Comparison of ENCODE assay signal across 8 cellular contexts in the genomic region with DNA sequence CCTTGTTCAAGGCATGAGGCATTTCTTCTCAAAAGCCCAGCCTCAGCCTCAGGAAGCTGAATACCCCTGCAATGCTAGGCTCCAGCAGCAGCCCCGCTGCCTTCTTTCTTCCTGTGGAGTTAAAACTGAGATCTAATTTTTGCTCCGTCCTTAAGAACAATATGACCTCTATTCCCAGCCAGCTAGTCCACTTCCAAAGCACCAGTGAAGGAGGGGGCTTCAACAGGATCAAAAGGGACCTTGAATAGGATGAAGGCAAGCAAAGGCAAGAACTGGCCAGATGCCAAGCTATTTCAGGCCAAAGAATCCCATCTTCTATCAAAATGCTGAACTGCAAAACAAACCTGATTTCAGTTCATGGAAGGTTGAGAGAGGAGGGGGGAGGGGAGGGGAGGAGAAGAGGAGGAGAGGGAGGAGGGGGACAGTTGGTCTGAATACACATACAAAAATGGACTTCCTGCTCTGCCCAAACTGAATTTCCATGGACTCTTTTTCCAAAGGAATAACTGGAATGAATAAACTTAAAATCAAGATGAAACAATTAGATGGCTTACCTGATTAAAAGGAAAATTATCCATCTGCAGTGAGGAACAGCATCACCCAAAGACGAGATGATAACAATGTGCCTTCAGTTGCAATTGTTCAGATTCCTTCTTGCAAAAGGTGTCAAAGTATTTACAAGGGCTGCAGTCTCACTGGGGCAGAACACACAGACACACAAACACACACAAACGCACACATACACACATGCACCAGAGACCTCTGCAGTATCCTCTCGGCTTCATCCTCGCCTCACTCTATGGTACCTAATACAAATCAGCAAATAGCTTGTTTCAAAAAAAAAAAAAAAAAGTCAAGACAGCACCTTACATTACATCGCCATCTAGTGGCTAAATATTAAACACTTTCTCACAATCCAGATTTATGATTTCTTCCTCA. TPM values are rescaled to one million over a fixed set of nuclear protein-coding genes. Genes with fewer than 3 reads are reported as not detected.
DNase-seq lines count a peak whose midpoint lies in the region; ATAC-seq, FAIRE-seq and TF ChIP-seq lines count a peak whose summit lies in the region.

Gene SCN1A, minus strand, starts transcription at position 804 of the 939 bp plus-strand sequence. CDS start 54,399 bp downstream, outside the sequence.

- H4K20me1 ChIP-seq in Karpas-422 (ENCODE audit: insufficient read depth, low read depth, low read length) = no peaks in the 10 kb centered on the region

- TF ChIP-seq POLR2A in A549 (IDR thresholded peaks at IDR 0.05; ENCODE audit: low read length) = no peak
- no peak for TF ChIP-seq POLR2A in Peyer's patch (IDR thresholded peaks at IDR 0.05)

- H3K4me2 ChIP-seq in A549 (peak within 1 kb of the TSS; percentile 50; the same call in 2 of the 3 replicates), Karpas-422 (ENCODE audit: low read depth, low read length, poor library complexity, severe bottlenecking) (no peak within 1 kb of the TSS)

- H3K79me2 ChIP-seq in Karpas-422 (ENCODE audit: low read length) = no peaks in the 10 kb centered on the region

- H3K4me1 ChIP-seq in A549 (no peaks in the 10 kb centered on the region), Karpas-422 (ENCODE audit: low read length) (peaks cover 3% of the 10 kb centered on the region; the same call in 1 of the 2 replicates), Peyer's patch (no peaks in the 10 kb centered on the region)

- no peak for FAIRE-seq in A549 (lab: Jason Lieb, UNC)

- H3K9ac ChIP-seq in Karpas-422 (ENCODE audit: low read length) = no peak within 1 kb of the TSS

- H3K9me3 Mint-ChIP-seq in endothelial cell (ENCODE audit: unreplicated experiment) (no peaks in the 10 kb centered on the region), naive B cell (no peaks in the 10 kb centered on the region)

- no peaks in the 10 kb centered on the region for H3K9me2 ChIP-seq in Karpas-422 (replicated peaks; ENCODE audit: insufficient read depth, low read length)

- CTCF ChIA-PET in A549 (lab: Yijun Ruan, JAX) = interaction anchor here (0.6 to 3.1 kb wide), 14 partner anchors 14 to 173 kb away, joined by 3 to 32 read pairs (median 4); partner anchors contain the start of gene TTC21B

- peak in 1 of 2 experiments; percentile 76; a peak in 4 of 6 replicates for ATAC-seq in A549
- peak in 1 of 2 donors; percentile 16 for ATAC-seq in naive B cell (ENCODE audit: low read depth in 2 of 2)

- H3K27me3 Mint-ChIP-seq in endothelial cell (ENCODE audit: unreplicated experiment) = no peaks in the 10 kb centered on the region
- peaks cover 13 to 47% (median 22%) of the 10 kb centered on the region in 3 donors for H3K27me3 Mint-ChIP-seq in naive B cell

- H3K27ac Mint-ChIP-seq in endothelial cell (ENCODE audit: unreplicated experiment) = peak within 1 kb of the TSS; percentile 27
- peak within 1 kb of the TSS in 1 of 6 donors; percentile 18 for H3K27ac Mint-ChIP-seq in naive B cell

- no peaks in the 10 kb centered on the region; the same call in 1 of the 2 replicates for H3K27me3 ChIP-seq in Karpas-422 (ENCODE audit: low read length)
- no peaks in the 10 kb centered on the region for H3K27me3 ChIP-seq in Peyer's patch

- H3K4me3 ChIP-seq in A549 = no peak within 1 kb of the TSS
- H3K4me3 ChIP-seq in GM12865 (ENCODE audit: low read depth, low read length) = no peak within 1 kb of the TSS
- H3K4me3 ChIP-seq in Karpas-422 (ENCODE audit: low read length) = no peak within 1 kb of the TSS
- no peak within 1 kb of the TSS for H3K4me3 ChIP-seq in Peyer's patch

- H3K4me1 Mint-ChIP-seq in endothelial cell (ENCODE audit: unreplicated experiment) (peaks cover 15% of the 10 kb centered on the region), naive B cell (peaks cover 2 to 6% (median 4%) of the 10 kb centered on the region in 3 donors)

- H3K27ac ChIP-seq in A549 (no peak within 1 kb of the TSS), Karpas-422 (ENCODE audit: low read length) (no peak within 1 kb of the TSS), Peyer's patch (no peak within 1 kb of the TSS)

- H3K36me3 ChIP-seq in Karpas-422 (ENCODE audit: insufficient read depth, low read length) (no peaks in the 10 kb centered on the region), Peyer's patch (no peaks in the 10 kb centered on the region)

- no peak for TF ChIP-seq EP300 in A549 (IDR thresholded peaks at IDR 0.05)

- 21% methylated on average over 7 of the region's 7 CpGs for WGBS in A549 (ENCODE audit: missing lambda C conversion rate)

- TF ChIP-seq CTCF in A549 (IDR thresholded peaks at IDR 0.05) (peak; percentile 81), GM12865 (IDR thresholded peaks at IDR 0.05; ENCODE audit: insufficient read depth, low read depth, low read length, missing control alignments) (peak; percentile 46), Peyer's patch (IDR thresholded peaks at IDR 0.05) (peak in 5 of 6 experiments; percentile 19 to 68 (median 40)), endothelial cell (IDR thresholded peaks at IDR 0.05; ENCODE audit: unreplicated experiment) (peak; percentile 92)

- POLR2A ChIA-PET in A549 (lab: Yijun Ruan, JAX) = interaction anchor here (0.8 to 1.0 kb wide), 2 partner anchors 174 to 253 kb away, joined by 3 read pairs; partner anchors contain the start of gene TTC21B

- H3K36me3 Mint-ChIP-seq in endothelial cell (ENCODE audit: low read depth, unreplicated experiment) = no peaks in the 10 kb centered on the region
- H3K36me3 Mint-ChIP-seq in naive B cell = no peaks in the 10 kb centered on the region

- TF ChIP-seq RAD21 in A549 (conservative IDR thresholded peaks at IDR 0.05 in 1 of 2, IDR thresholded peaks at IDR 0.05 in 1 of 2) = peak; percentile 62 to 74; a peak in 4 of 5 replicates

- no peaks in the 10 kb centered on the region for H3K9me3 ChIP-seq in A549
- H3K9me3 ChIP-seq in Karpas-422 (ENCODE audit: low read length) = no peaks in the 10 kb centered on the region
- no peaks in the 10 kb centered on the region for H3K9me3 ChIP-seq in Peyer's patch

- H2AFZ ChIP-seq in Karpas-422 (ENCODE audit: low read length) = peak within 1 kb of the TSS; percentile 11; the same call in 1 of the 2 replicates

- H3K4me3 Mint-ChIP-seq in endothelial cell (ENCODE audit: unreplicated experiment) = no peak within 1 kb of the TSS
- no peak within 1 kb of the TSS for H3K4me3 Mint-ChIP-seq in naive B cell

- DNase-seq in A549 (ENCODE audit: low read depth in 1 of 2, low spot score in 1 of 2) (peak; percentile 2 to 43), GM12865 (ENCODE audit: low read depth) (peak; percentile 38), Karpas-422 (peak; percentile 82), Peyer's patch (no peak), endothelial cell (ENCODE audit: low spot score) (no peak), naive B cell (peak; percentile 32), GOT3 (lab: John Stamatoyannopoulos, UW) (no peak), HPDE6-E6E7 (ENCODE audit: extremely low spot score) (no peak)

TF ChIP-seq in A549, 52 proteins besides CTCF, POLR2A, EP300 and RAD21:
- no peak for TF ChIP-seq TFCP2L1 (CRISPR knock-in tag; IDR thresholded peaks at IDR 0.05)
- peak; percentile 43; the same call in 2 of the 3 replicates for TF ChIP-seq SMC3 (IDR thresholded peaks at IDR 0.05)

RNA-seq across cellular contexts. Expression of gene SCN1A, which starts in this region (rescaled TPM):
- polyA plus RNA-seq in A549 (2011; rRNA removed) = not detected in 2 replicates
- polyA plus RNA-seq in A549 (2012; cell fraction: cytosol; rRNA removed) = not detected in 2 replicates
- not detected in 2 replicates for polyA plus RNA-seq in A549 (2012; cell fraction: nucleus; rRNA removed)
- polyA plus RNA-seq in A549 (2017; fragmentation: RNase III; extraction: RNeasy Plus Mini Kit Qiagen cat#74134 plus additional on column Dnase treatment) = not detected in 3 replicates
- not detected in 2 replicates for polyA minus RNA-seq in A549 (2011; rRNA and poly(A)+ RNA removed)
- not detected in 2 replicates for total RNA-seq in Karpas-422 (2014; rRNA removed; shearing (Covaris generic); ENCODE audit: low replicate concordance)
- total RNA-seq in Peyer's patch = not detected
- 0.33 TPM for total RNA-seq in endothelial cell (ENCODE audit: unreplicated experiment)
- polyA plus RNA-seq in naive B cell (ENCODE audit: low read depth in 6 of 6) = not detected

Comparison
In these comparisons a context has a peak if more than half of its experiments do, and no peak if none do; other contexts are left out.
1. Peak in DNase-seq and H3K4me2 ChIP-seq in A549; RNA of the gene not detected or under 1 TPM.
2. Peak in DNase-seq in Karpas-422; RNA of the gene not detected or under 1 TPM.
3. Peak in DNase-seq in naive B cell; RNA of the gene not detected or under 1 TPM.
4. CTCF ChIP-seq: peak in every context shown above with its lines; median percentile 92 in endothelial cell; 81 in A549; 46 in GM12865; 40 in Peyer's patch.